Comparison of ENCODE assay signal across 1 cellular context in the genomic region with DNA sequence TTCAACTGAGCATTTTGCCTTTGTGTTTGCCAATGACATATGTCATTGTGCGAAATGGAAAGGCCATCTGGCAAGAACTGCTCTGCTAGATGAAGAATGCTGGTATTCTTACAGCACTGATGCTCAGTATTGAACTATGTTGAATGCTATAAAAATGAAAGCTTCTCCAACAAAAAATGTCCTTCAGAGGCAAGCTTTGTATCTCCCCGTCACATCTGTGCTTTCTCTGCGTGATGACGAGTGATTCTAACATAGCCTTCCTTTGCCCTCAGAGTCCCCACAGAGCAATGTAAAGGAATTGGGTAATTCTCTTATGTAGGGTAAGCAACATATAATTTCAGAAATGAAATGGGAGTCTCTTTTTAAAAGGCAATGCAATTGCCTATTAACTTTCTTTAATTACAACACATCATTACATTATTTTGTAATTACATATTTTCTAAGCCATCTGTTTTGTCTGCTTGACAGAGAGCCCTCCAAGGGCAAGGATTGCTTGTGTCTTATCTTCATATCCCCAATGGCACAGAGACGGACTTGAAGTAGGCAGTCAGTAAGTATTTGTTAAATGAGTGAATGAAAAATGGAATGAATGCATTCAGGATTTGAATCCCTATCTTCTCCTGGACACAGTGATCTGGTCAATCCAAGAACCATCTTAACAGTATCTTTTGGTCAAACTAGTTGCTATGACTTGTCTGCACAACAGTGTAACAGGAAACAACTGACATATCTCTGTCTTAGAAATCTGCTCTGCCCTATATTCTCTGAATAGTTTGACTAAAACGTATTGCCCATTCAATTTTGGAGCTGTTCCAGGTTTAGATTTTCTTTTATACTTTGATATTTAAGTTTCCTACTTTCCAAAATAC.
TF ChIP-seq lines count a peak whose summit lies in the region.

No MANE protein-coding gene starts in this region.

TF ChIP-seq in endothelial cell of umbilical vein, 7 proteins besides CTCF, POLR2A, EP300 and RAD21:
- TF ChIP-seq JUN (IDR thresholded peaks at IDR 0.05; ENCODE audit: borderline replicate concordance, insufficient read depth, insufficient read length, low read depth) (peak; percentile 14), FOS (IDR thresholded peaks at IDR 0.05; ENCODE audit: borderline replicate concordance, insufficient read depth, low read length) (no peak), GATA2 (IDR thresholded peaks at IDR 0.05; ENCODE audit: insufficient read depth, insufficient read length, low read depth, low read length) (no peak), POLR2AphosphoS5 (IDR thresholded peaks at IDR 0.05; ENCODE audit: insufficient read depth, low read depth, low read length) (no peak), MYC (IDR thresholded peaks at IDR 0.05; ENCODE audit: low read depth, low read length) (no peak), EZH2 (IDR thresholded peaks at IDR 0.05; ENCODE audit: borderline replicate concordance, low read depth, low read length, severe bottlenecking) (no peak)
- TF ChIP-seq, protein P1, sequence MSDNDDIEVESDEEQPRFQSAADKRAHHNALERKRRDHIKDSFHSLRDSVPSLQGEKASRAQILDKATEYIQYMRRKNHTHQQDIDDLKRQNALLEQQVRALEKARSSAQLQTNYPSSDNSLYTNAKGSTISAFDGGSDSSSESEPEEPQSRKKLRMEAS (IDR thresholded peaks at IDR 0.05; ENCODE audit: insufficient read depth, insufficient read length) = no peak
